Comparison of ENCODE assay signal across 39 cellular contexts in genomic region chr7:28351450-28351849, GRCh38.
"Had no signal": no experiment of that assay in that cellular context is flagged by ENCODE, and none has a peak within 500 bp of the region (broad histone marks: within the 10 kb centered on the region; RNA-seq: fewer than 3 reads in every experiment).

No MANE protein-coding gene starts in this region.

- H3K36me3 Mint-ChIP-seq: activated naive CD4-positive, alpha-beta T cell treated with anti-CD3 and anti-CD28 coated beads, Interleukin-2, amount 10 ng/mL, durations not matched to agents 7 days and 5 days; activated naive CD4-positive, alpha-beta T cell treated with anti-CD3 and anti-CD28 coated beads, Interleukin-2, amount 50 U/mL, for 24 hours; activated naive CD4-positive, alpha-beta T cell treated with anti-CD3 and anti-CD28 coated beads, Interleukin-2, amount 50 U/mL, for 72 hours; activated naive CD8-positive, alpha-beta T cell; activated naive CD8-positive, alpha-beta T cell treated with anti-CD3 and anti-CD28 coated beads for 36 hours; activated naive CD8-positive, alpha-beta T cell treated with anti-CD3 and anti-CD28 coated beads, Interleukin-2, amount 10 ng/mL, durations not matched to agents 7 days and 5 days; brain had no signal

- H3K4me1 ChIP-seq: adrenal gland, ascending aorta, breast epithelium had no signal

- H3K27me3 Mint-ChIP-seq: activated naive CD4-positive, alpha-beta T cell treated with anti-CD3 and anti-CD28 coated beads, Interleukin-2, amount 50 U/mL, for 24 hours; activated naive CD8-positive, alpha-beta T cell treated with anti-CD3 and anti-CD28 coated beads for 36 hours had no signal

- H3K4me1 Mint-ChIP-seq: activated naive CD4-positive, alpha-beta T cell treated with anti-CD3 and anti-CD28 coated beads, Interleukin-2, amount 10 ng/mL, durations not matched to agents 7 days and 5 days; activated naive CD4-positive, alpha-beta T cell treated with anti-CD3 and anti-CD28 coated beads, Interleukin-2, amount 50 U/mL, for 24 hours; activated naive CD8-positive, alpha-beta T cell treated with anti-CD3 and anti-CD28 coated beads for 36 hours; activated naive CD8-positive, alpha-beta T cell treated with anti-CD3 and anti-CD28 coated beads, Interleukin-2, amount 10 ng/mL, durations not matched to agents 7 days and 5 days; activated naive CD8-positive, alpha-beta T cell treated with anti-CD3 and anti-CD28 coated beads, Interleukin-2, amount 50 U/mL, for 24 hours; activated T-helper 17 cell treated with anti-CD3 and anti-CD28 coated beads, Interleukin-2, amount 50 U/mL, for 72 hours; central memory CD8-positive, alpha-beta T cell had no signal

- H3K9me3 ChIP-seq: adrenal gland, ascending aorta, body of pancreas, breast epithelium had no signal

- DNase-seq: activated effector memory CD4-positive, alpha-beta T cell treated with anti-CD3 and anti-CD28 coated beads, Interleukin-2, amount 50 U/mL, for 16 hours; activated effector memory CD4-positive, alpha-beta T cell treated with Interleukin-2 at 50 U/mL for 16 hours; activated gamma-delta T cell; activated gamma-delta T cell treated with Interleukin-2 at 50 U/mL for 16 hours; activated naive CD4-positive, alpha-beta T cell; activated naive CD4-positive, alpha-beta T cell treated with anti-CD3 and anti-CD28 coated beads for 36 hours; activated naive CD4-positive, alpha-beta T cell treated with anti-CD3 and anti-CD28 coated beads, Interleukin-2, amount 10 ng/mL, durations not matched to agents 7 days and 5 days; activated naive CD4-positive, alpha-beta T cell treated with anti-CD3 and anti-CD28 coated beads, Interleukin-2, amount 50 U/mL, for 16 hours; activated naive CD4-positive, alpha-beta T cell treated with Interleukin-2 at 50 U/mL for 16 hours; activated naive CD8-positive, alpha-beta T cell treated with anti-CD3 and anti-CD28 coated beads for 36 hours; activated naive CD8-positive, alpha-beta T cell treated with anti-CD3 and anti-CD28 coated beads, Interleukin-2, amount 10 ng/mL, durations not matched to agents 7 days and 5 days; activated naive CD8-positive, alpha-beta T cell treated with anti-CD3 and anti-CD28 coated beads, Interleukin-2, amount 50 U/mL, for 24 hours; activated T-cell treated with anti-CD3 and anti-CD28 coated beads, Interleukin-2, amount 50 U/mL, for 24 hours; activated T-cell treated with anti-CD3 and anti-CD28 coated beads, Interleukin-2, amount 50 U/mL, for 4 hours; activated T-cell treated with anti-CD3 and anti-CD28 coated beads, Interleukin-2, amount 50 U/mL, for 48 hours; activated T-cell treated with anti-CD3 and anti-CD28 coated beads, Interleukin-2, amount 50 U/mL, for 72 hours; adrenal gland; amniotic stem cell; amygdala; anterior cingulate cortex; aorta; body of pancreas; brain microvascular endothelial cell; caudate nucleus; central memory CD4-positive, alpha-beta T cell; cerebellar nuclear complex had no signal

- H3K27ac ChIP-seq: adrenal gland, ascending aorta, body of pancreas, brain microvascular endothelial cell, breast epithelium had no signal

- FAIRE-seq: astrocyte, bronchial epithelial cell had no signal

- H3K4me3 ChIP-seq: adrenal gland, ascending aorta, body of pancreas, breast epithelium, cardiac muscle cell had no signal

- H3K27ac Mint-ChIP-seq: activated naive CD4-positive, alpha-beta T cell treated with anti-CD3 and anti-CD28 coated beads for 36 hours; activated naive CD4-positive, alpha-beta T cell treated with anti-CD3 and anti-CD28 coated beads, Interleukin-2, amount 10 ng/mL, durations not matched to agents 7 days and 5 days; activated naive CD4-positive, alpha-beta T cell treated with anti-CD3 and anti-CD28 coated beads, Interleukin-2, amount 50 U/mL, for 24 hours; activated naive CD4-positive, alpha-beta T cell treated with anti-CD3 and anti-CD28 coated beads, Interleukin-2, amount 50 U/mL, for 72 hours; activated naive CD8-positive, alpha-beta T cell; activated naive CD8-positive, alpha-beta T cell treated with anti-CD3 and anti-CD28 coated beads for 36 hours; activated naive CD8-positive, alpha-beta T cell treated with anti-CD3 and anti-CD28 coated beads, Interleukin-2, amount 10 ng/mL, durations not matched to agents 7 days and 5 days; activated naive CD8-positive, alpha-beta T cell treated with anti-CD3 and anti-CD28 coated beads, Interleukin-2, amount 50 U/mL, for 24 hours; activated T-cell treated with anti-CD3 and anti-CD28 coated beads, Interleukin-2, amount 50 U/mL, for 24 hours; activated T-cell treated with anti-CD3 and anti-CD28 coated beads, Interleukin-2, amount 50 U/mL, for 72 hours; activated T-helper 1 cell treated with anti-CD3 and anti-CD28 coated beads, Interleukin-12 subunit alpha, Interleukin-12 subunit beta, Interleukin-2, Interleukin-4 antibody, amounts not matched to agents 30 ng/mL and 10 ng/mL and 1 ng/mL, durations not matched to agents 14 hours and 24 hours and 36 hours; activated T-helper 17 cell treated with anti-CD3 and anti-CD28 coated beads, Interleukin-2, amount 50 U/mL, for 72 hours; activated T-helper 2 cell treated with anti-CD3 and anti-CD28 coated beads, Interferon-gamma antibody, Interleukin-2, Interleukin-4, amounts not matched to agents 10 μg/mL and 5 μg/mL and 100 μg/mL, durations not matched to agents 14 hours and 24 hours and 36 hours; brain had no signal

- H3K9me3 Mint-ChIP-seq: activated naive CD4-positive, alpha-beta T cell treated with anti-CD3 and anti-CD28 coated beads for 36 hours; activated naive CD4-positive, alpha-beta T cell treated with anti-CD3 and anti-CD28 coated beads, Interleukin-2, amount 10 ng/mL, durations not matched to agents 7 days and 5 days; activated naive CD4-positive, alpha-beta T cell treated with anti-CD3 and anti-CD28 coated beads, Interleukin-2, amount 50 U/mL, for 24 hours; activated naive CD4-positive, alpha-beta T cell treated with anti-CD3 and anti-CD28 coated beads, Interleukin-2, amount 50 U/mL, for 72 hours; activated naive CD8-positive, alpha-beta T cell treated with anti-CD3 and anti-CD28 coated beads for 36 hours; activated naive CD8-positive, alpha-beta T cell treated with anti-CD3 and anti-CD28 coated beads, Interleukin-2, amount 10 ng/mL, durations not matched to agents 7 days and 5 days; activated naive CD8-positive, alpha-beta T cell treated with anti-CD3 and anti-CD28 coated beads, Interleukin-2, amount 50 U/mL, for 24 hours; activated T-cell treated with anti-CD3 and anti-CD28 coated beads, Interleukin-2, amount 50 U/mL, for 24 hours; activated T-cell treated with anti-CD3 and anti-CD28 coated beads, Interleukin-2, amount 50 U/mL, for 4 hours; activated T-cell treated with anti-CD3 and anti-CD28 coated beads, Interleukin-2, amount 50 U/mL, for 72 hours; activated T-helper 1 cell treated with anti-CD3 and anti-CD28 coated beads, Interleukin-12 subunit alpha, Interleukin-12 subunit beta, Interleukin-2, Interleukin-4 antibody, amounts not matched to agents 30 ng/mL and 10 ng/mL and 1 ng/mL, durations not matched to agents 14 hours and 24 hours and 36 hours; activated T-helper 17 cell treated with anti-CD3 and anti-CD28 coated beads, Interleukin-2, amount 50 U/mL, for 72 hours; activated T-helper 2 cell treated with anti-CD3 and anti-CD28 coated beads, Interferon-gamma antibody, Interleukin-2, Interleukin-4, amounts not matched to agents 10 μg/mL and 5 μg/mL and 100 μg/mL, durations not matched to agents 14 hours and 24 hours and 36 hours; central memory CD8-positive, alpha-beta T cell had no signal

- H3K36me3 ChIP-seq: adrenal gland, ascending aorta, brain microvascular endothelial cell, breast epithelium, cardiac muscle cell had no signal

- H3K27me3 ChIP-seq: ascending aorta, body of pancreas, brain microvascular endothelial cell, breast epithelium, cardiac muscle cell had no signal

- ATAC-seq: activated naive CD4-positive, alpha-beta T cell treated with anti-CD3 and anti-CD28 coated beads, Interleukin-2, amount 50 U/mL, for 72 hours; activated naive CD8-positive, alpha-beta T cell treated with anti-CD3 and anti-CD28 coated beads, Interleukin-2, amount 50 U/mL, for 24 hours; activated T-cell treated with anti-CD3 and anti-CD28 coated beads, Interleukin-2, amount 50 U/mL, for 4 hours; activated T-cell treated with anti-CD3 and anti-CD28 coated beads, Interleukin-2, amount 50 U/mL, for 72 hours; activated T-helper 17 cell treated with anti-CD3 and anti-CD28 coated beads, Interleukin-2, amount 50 U/mL, for 72 hours; body of pancreas had no signal

- H3K4me3 Mint-ChIP-seq: activated naive CD4-positive, alpha-beta T cell treated with anti-CD3 and anti-CD28 coated beads for 36 hours; activated naive CD4-positive, alpha-beta T cell treated with anti-CD3 and anti-CD28 coated beads, Interleukin-2, amount 10 ng/mL, durations not matched to agents 7 days and 5 days; activated naive CD4-positive, alpha-beta T cell treated with anti-CD3 and anti-CD28 coated beads, Interleukin-2, amount 50 U/mL, for 24 hours; activated naive CD8-positive, alpha-beta T cell; activated naive CD8-positive, alpha-beta T cell treated with anti-CD3 and anti-CD28 coated beads for 36 hours; activated naive CD8-positive, alpha-beta T cell treated with anti-CD3 and anti-CD28 coated beads, Interleukin-2, amount 10 ng/mL, durations not matched to agents 7 days and 5 days; activated naive CD8-positive, alpha-beta T cell treated with anti-CD3 and anti-CD28 coated beads, Interleukin-2, amount 50 U/mL, for 24 hours; activated T-cell treated with anti-CD3 and anti-CD28 coated beads, Interleukin-2, amount 50 U/mL, for 24 hours; activated T-cell treated with anti-CD3 and anti-CD28 coated beads, Interleukin-2, amount 50 U/mL, for 4 hours; activated T-cell treated with anti-CD3 and anti-CD28 coated beads, Interleukin-2, amount 50 U/mL, for 72 hours; activated T-helper 1 cell treated with anti-CD3 and anti-CD28 coated beads, Interleukin-12 subunit alpha, Interleukin-12 subunit beta, Interleukin-2, Interleukin-4 antibody, amounts not matched to agents 30 ng/mL and 10 ng/mL and 1 ng/mL, durations not matched to agents 14 hours and 24 hours and 36 hours; activated T-helper 17 cell treated with anti-CD3 and anti-CD28 coated beads, Interleukin-2, amount 50 U/mL, for 72 hours; brain; central memory CD8-positive, alpha-beta T cell had no signal
